Comparison of ENCODE assay signal across 1 cellular context in the genomic region with DNA sequence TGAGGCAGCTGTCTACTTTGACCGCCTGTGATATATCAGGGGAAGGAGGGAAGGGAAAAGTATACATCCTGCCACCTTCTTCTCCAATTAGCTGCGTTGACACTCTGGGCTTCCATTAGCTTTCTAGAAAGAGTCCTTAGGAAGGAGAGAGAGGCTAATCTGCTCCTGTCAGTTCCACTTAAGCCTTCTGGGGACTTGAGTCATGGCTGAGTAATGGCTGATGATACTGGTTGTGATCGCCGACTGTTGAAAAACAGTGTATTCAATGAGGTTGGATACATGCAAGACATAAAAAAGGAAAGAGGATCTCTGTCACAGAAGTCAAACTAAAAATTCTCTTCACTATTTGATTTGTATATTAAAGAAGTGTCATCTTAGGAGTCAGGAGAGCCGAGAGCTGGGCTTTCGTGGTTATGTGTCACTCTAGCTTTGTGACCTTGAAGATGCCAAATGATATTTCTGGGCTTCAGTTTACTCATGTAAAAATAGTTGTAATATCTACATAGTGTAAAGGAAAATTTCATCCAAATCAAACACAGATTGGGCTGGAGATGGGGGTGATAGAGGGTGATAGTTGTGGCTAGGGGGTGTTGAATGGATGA.
TF ChIP-seq lines count a peak whose summit lies in the region.

No MANE protein-coding gene starts in this region.

TF ChIP-seq in SK-N-SH, 30 proteins besides CTCF, POLR2A, EP300 and RAD21 (continued from another document):
- TF ChIP-seq, protein P1, sequence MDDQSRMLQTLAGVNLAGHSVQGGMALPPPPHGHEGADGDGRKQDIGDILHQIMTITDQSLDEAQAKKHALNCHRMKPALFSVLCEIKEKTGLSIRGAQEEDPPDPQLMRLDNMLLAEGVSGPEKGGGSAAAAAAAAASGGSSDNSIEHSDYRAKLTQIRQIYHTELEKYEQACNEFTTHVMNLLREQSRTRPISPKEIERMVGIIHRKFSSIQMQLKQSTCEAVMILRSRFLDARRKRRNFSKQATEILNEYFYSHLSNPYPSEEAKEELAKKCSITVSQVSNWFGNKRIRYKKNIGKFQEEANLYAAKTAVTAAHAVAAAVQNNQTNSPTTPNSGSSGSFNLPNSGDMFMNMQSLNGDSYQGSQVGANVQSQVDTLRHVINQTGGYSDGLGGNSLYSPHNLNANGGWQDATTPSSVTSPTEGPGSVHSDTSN (IDR thresholded peaks at IDR 0.05) = peak; percentile 87
- TF ChIP-seq RXRA (IDR thresholded peaks at IDR 0.05; ENCODE audit: borderline replicate concordance, low read depth) (no peak), FOSL2 (IDR thresholded peaks at IDR 0.05; ENCODE audit: borderline replicate concordance, low read depth) (peak; percentile 36; the same call in 1 of the 2 replicates), TEAD4 (IDR thresholded peaks at IDR 0.05; ENCODE audit: borderline replicate concordance, insufficient read depth) (no peak), JUND (IDR thresholded peaks at IDR 0.05) (peak; percentile 40; the same call in 1 of the 2 replicates), USF1 (IDR thresholded peaks at IDR 0.05; ENCODE audit: borderline replicate concordance, low read depth) (no peak), SIN3A (IDR thresholded peaks at IDR 0.05; ENCODE audit: borderline replicate concordance, low read depth, low read length) (no peak)
